Comparison of ENCODE assay signal across 27 cellular contexts in genomic region chr16:10338426-10338825, GRCh38. TPM values are rescaled to one million over a fixed set of nuclear protein-coding genes. Genes with fewer than 3 reads are reported as not detected.
A peak's percentile ranks its signal among the peaks of the same experiment; 100 is the strongest.
DNase-seq lines count a peak whose midpoint lies in the region; ATAC-seq, FAIRE-seq and TF ChIP-seq lines count a peak whose summit lies in the region.
"Had no signal": no experiment of that assay in that cellular context is flagged by ENCODE, and none has a peak within 500 bp of the region (broad histone marks: within the 10 kb centered on the region; RNA-seq: fewer than 3 reads in every experiment).

No MANE protein-coding gene starts in this region.

- no peak for FAIRE-seq in GM19239 (lab: Jason Lieb, UNC)
- FAIRE-seq: GM12892, keratinocyte had no signal

- intact Hi-C loops in left ventricle myocardium superior (cut with micrococcal nuclease): no loop called here
- intact Hi-C loops in left ventricle myocardium inferior (cut with micrococcal nuclease): no loop called here
- intact Hi-C loops in A673 (cut with micrococcal nuclease; ENCODE audit: unreplicated experiment): no loop called here

- no TSS peak for BruUV-seq in A673 (replicated peaks; lab: Mats Ljungman, UMichigan)

- ATAC-seq in left ventricle myocardium superior (peak; percentile 23), T-helper 17 cell (no peak), HG03139 (IDR thresholded peaks at IDR 0.05; ENCODE audit: unreplicated experiment) (no peak)
- ATAC-seq: activated CD4-positive, CD25-positive, alpha-beta regulatory T cell treated with anti-CD3 and anti-CD28 coated beads, Interleukin-2, amount 50 U/mL, for 24 hours; foreskin keratinocyte; right lobe of liver had no signal

- H3K27me3 Mint-ChIP-seq in T-helper 17 cell: no peaks in the 10 kb centered on the region
- H3K27me3 Mint-ChIP-seq: activated naive CD8-positive, alpha-beta T cell treated with anti-CD3 and anti-CD28 coated beads for 36 hours; activated T-cell treated with anti-CD3 and anti-CD28 coated beads, Interleukin-2, amount 50 U/mL, for 24 hours; CD4-positive, alpha-beta memory T cell; naive B cell had no signal

- H3K4me1 ChIP-seq in left ventricle myocardium inferior: peaks cover 11% of the 10 kb centered on the region
- H3K4me1 ChIP-seq in A673 (ENCODE audit: insufficient read depth, low read length, poor library complexity, severe bottlenecking): no peaks in the 10 kb centered on the region
- H3K4me1 ChIP-seq: foreskin keratinocyte had no signal

- H3K9me3 ChIP-seq in left ventricle myocardium inferior (replicated peaks) (peaks cover 50% of the 10 kb centered on the region), T-helper 17 cell (ENCODE audit: control insufficient read depth, low read length, poor library complexity, severe bottlenecking) (peaks cover 6% of the 10 kb centered on the region), A673 (ENCODE audit: low read depth, low read length, poor library complexity, severe bottlenecking) (no peaks in the 10 kb centered on the region)

- POLR2A ChIA-PET in A673 (lab: Charles Lee; ENCODE audit: low non-redundant PET): no interaction called here

- H3K4me3 ChIP-seq in left ventricle myocardium inferior (no peak overlapping the region), A673 (ENCODE audit: low read depth, low read length, poor library complexity, severe bottlenecking) (no peak overlapping the region)
- H3K4me3 ChIP-seq: dorsolateral prefrontal cortex, right lobe of liver had no signal

- no peak overlapping the region for H3K4me3 Mint-ChIP-seq in T-helper 17 cell
- H3K4me3 Mint-ChIP-seq: activated naive CD8-positive, alpha-beta T cell treated with anti-CD3 and anti-CD28 coated beads for 36 hours; activated T-cell treated with anti-CD3 and anti-CD28 coated beads, Interleukin-2, amount 50 U/mL, for 24 hours; CD4-positive, alpha-beta memory T cell had no signal

- no peak overlapping the region for H3K27ac ChIP-seq in left ventricle myocardium inferior (replicated peaks)
- no peak overlapping the region for H3K27ac ChIP-seq in A673 (ENCODE audit: low read depth, low read length, poor library complexity, severe bottlenecking)
- H3K27ac ChIP-seq: foreskin keratinocyte, right lobe of liver had no signal

- CTCF ChIA-PET in A673 (lab: Charles Lee): no interaction called here

- H3K27ac Mint-ChIP-seq in T-helper 17 cell: peak overlapping the region; percentile 41
- H3K27ac Mint-ChIP-seq: activated naive CD8-positive, alpha-beta T cell treated with anti-CD3 and anti-CD28 coated beads for 36 hours; activated T-cell treated with anti-CD3 and anti-CD28 coated beads, Interleukin-2, amount 50 U/mL, for 24 hours had no signal

- TF ChIP-seq CTCF in left ventricle myocardium inferior (IDR thresholded peaks at IDR 0.05; ENCODE audit: borderline replicate concordance) (no peak), A673 (conservative IDR thresholded peaks at IDR 0.05; ENCODE audit: low read depth, low read length) (no peak)

- no peaks in the 10 kb centered on the region for H3K27me3 ChIP-seq in left ventricle myocardium inferior (ENCODE audit: low read depth)
- H3K27me3 ChIP-seq in A673 (replicated peaks; ENCODE audit: insufficient read depth, low read depth, low read length, poor library complexity): no peaks in the 10 kb centered on the region
- H3K27me3 ChIP-seq: dorsolateral prefrontal cortex, foreskin keratinocyte, right lobe of liver had no signal

- H3K36me3 ChIP-seq in left ventricle myocardium inferior (no peaks in the 10 kb centered on the region), A673 (ENCODE audit: insufficient read depth, low read length, poor library complexity, severe bottlenecking) (no peaks in the 10 kb centered on the region)
- H3K36me3 ChIP-seq: right lobe of liver had no signal

- peaks cover 9% of the 10 kb centered on the region for H3K36me3 Mint-ChIP-seq in T-helper 17 cell (ENCODE audit: low read depth)

- peaks cover 9% of the 10 kb centered on the region for H3K4me1 Mint-ChIP-seq in T-helper 17 cell

- DNase-seq in left ventricle myocardium superior (no peak), left ventricle myocardium inferior (no peak), T-helper 17 cell (no peak), left kidney (ENCODE audit: low read depth, low spot score) (peak; percentile 53), GM19239 (ENCODE audit: insufficient read length, low spot score) (no peak), A673 (ENCODE audit: low spot score) (no peak)
- no peak for DNase-seq in activated CD4-positive, alpha-beta T cell treated with anti-CD3 and anti-CD28 coated beads for 4 hours
- DNase-seq: activated naive CD8-positive, alpha-beta T cell treated with anti-CD3 and anti-CD28 coated beads for 36 hours; activated T-cell treated with anti-CD3 and anti-CD28 coated beads, Interleukin-2, amount 50 U/mL, for 24 hours; caudate nucleus; CD4-positive, alpha-beta memory T cell; DMS53; foreskin keratinocyte; hypothalamus; KBM-7; mesenchymal stem cell; naive B cell; NCI-H1930; NCI-H446 treated with DMSO at 0.1 percent for 48 hours; right lobe of liver; stimulated activated CD4-positive, alpha-beta T cell treated with anti-CD3 and anti-CD28 coated beads, Interleukin-15, amount 100 ng/mL, for 24 hours; substantia nigra had no signal

RNA-seq across cellular contexts. Expression of gene ATF7IP2, which starts 47.4 kb away (rescaled TPM):
- total RNA-seq in left ventricle myocardium superior: 50.0 TPM
- total RNA-seq in left ventricle myocardium inferior: 53.6 TPM
- total RNA-seq in T-helper 17 cell: 10 to 100 TPM; 84.6 to 86.7 TPM
- total RNA-seq in A673 (2021): 20.9 and 21.9 TPM in 2 replicates
